In genomic region chr15:47675735-47676134, GRCh38 we compare ENCODE assay signal across 19 cellular contexts. TPM values are rescaled to one million over a fixed set of nuclear protein-coding genes. Genes with fewer than 3 reads are reported as not detected.
DNase-seq lines count a peak whose midpoint lies in the region; ATAC-seq and TF ChIP-seq lines count a peak whose summit lies in the region.
"Had no signal": no experiment of that assay in that cellular context is flagged by ENCODE, and none has a peak within 500 bp of the region (broad histone marks: within the 10 kb centered on the region; RNA-seq: fewer than 3 reads in every experiment).

No MANE protein-coding gene starts in this region.

- no CpG with 5 or more reads among the region's 3 CpGs for WGBS in H9 (ENCODE audit: extremely low coverage, insufficient read length, low lambda C conversion rate)
- 87 to 88% methylated on average over 3 of the region's 3 CpGs for WGBS in aorta, 2 donors

- H3K14ac ChIP-seq in H9 (ENCODE audit: insufficient read depth, low read length): no peak overlapping the region

- H3K9me3 ChIP-seq in H9 (ENCODE audit: control insufficient read depth, low read depth, low read length): no peaks in the 10 kb centered on the region
- H3K9me3 ChIP-seq in NT2/D1 (ENCODE audit: insufficient read depth, low read length): no peaks in the 10 kb centered on the region; the same call in 1 of the 2 replicates
- no peaks in the 10 kb centered on the region for H3K9me3 ChIP-seq in aorta (ENCODE audit: control insufficient read depth, low read length)
- H3K9me3 ChIP-seq: BE2C had no signal

- H2BK15ac ChIP-seq in H9 (ENCODE audit: low read depth, low read length): no peak overlapping the region

- no peak overlapping the region for H4K8ac ChIP-seq in H9 (replicated peaks; ENCODE audit: insufficient read length, low read depth, low read length)

- H3K9ac ChIP-seq in H9 (ENCODE audit: extremely low read depth, insufficient read length, low read length) (no peak overlapping the region), NT2/D1 (ENCODE audit: insufficient read length, low read depth) (no peak overlapping the region)
- H3K9ac ChIP-seq: KMS-11 had no signal

- no peak overlapping the region for H2BK120ac ChIP-seq in H9 (ENCODE audit: low read depth, low read length, poor library complexity, severe bottlenecking)

- no peak overlapping the region for H2AK5ac ChIP-seq in H9 (ENCODE audit: insufficient read length, low read length)

- H2BK20ac ChIP-seq in H9 (ENCODE audit: low read depth, low read length, poor library complexity, severe bottlenecking): no peak overlapping the region

- H3K27ac ChIP-seq in H9 (ENCODE audit: insufficient read length, low read depth, low read length) (no peak overlapping the region), aorta (ENCODE audit: low read depth in 1 of 2, low read length in 2 of 2) (no peak overlapping the region)
- H3K27ac ChIP-seq: KMS-11 had no signal

- H4K5ac ChIP-seq in H9 (ENCODE audit: insufficient read length, low read depth, low read length): no peak overlapping the region

- no peak overlapping the region for H3K27ac Mint-ChIP-seq in H9
- H3K27ac Mint-ChIP-seq: CD4-positive, alpha-beta T cell had no signal

- H3K27me3 Mint-ChIP-seq in H9 (ENCODE audit: low read depth): peaks cover 1% of the 10 kb centered on the region
- H3K27me3 Mint-ChIP-seq: CD4-positive, alpha-beta T cell had no signal

- H2BK12ac ChIP-seq in H9 (ENCODE audit: insufficient read length, low read depth, low read length): no peak overlapping the region

- no peak overlapping the region for H3K23ac ChIP-seq in H9 (ENCODE audit: insufficient read length, low read depth, low read length)

- H2BK5ac ChIP-seq in H9 (ENCODE audit: insufficient read length, low read length): no peak overlapping the region

- H3T11ph ChIP-seq in H9 (ENCODE audit: low read length): no peak overlapping the region

- no peak overlapping the region for H3K18ac ChIP-seq in H9 (ENCODE audit: insufficient read length, low read depth, low read length)

- peaks cover 29 to 30% of the 10 kb centered on the region in 2 experiments for H3K4me1 Mint-ChIP-seq in H9

- peaks cover 3 to 16% (median 4%) of the 10 kb centered on the region in 3 experiments; a peak in 4 of 7 replicates for H3K36me3 Mint-ChIP-seq in H9 (ENCODE audit: insufficient read depth in 1 of 3, low read depth in 3 of 3)

- H3K4me1 ChIP-seq in H9 (ENCODE audit: insufficient read depth, low read length) (no peaks in the 10 kb centered on the region; the same call in 1 of the 2 replicates), NT2/D1 (ENCODE audit: insufficient read depth, insufficient read length) (peaks cover 2% of the 10 kb centered on the region), aorta (ENCODE audit: control insufficient read depth in 1 of 2, insufficient read depth in 2 of 2, low read length in 2 of 2) (no peaks in the 10 kb centered on the region)

- H3K9me3 Mint-ChIP-seq in H9: peaks cover 6 to 11% of the 10 kb centered on the region in 2 experiments
- H3K9me3 Mint-ChIP-seq: CD4-positive, alpha-beta T cell had no signal

- H2AFZ ChIP-seq in H9 (ENCODE audit: low read length): no peak overlapping the region

- H3K23me2 ChIP-seq in H9 (ENCODE audit: insufficient read length, low read depth, low read length, poor library complexity, severe bottlenecking): no peaks in the 10 kb centered on the region

- no peaks in the 10 kb centered on the region for H4K20me1 ChIP-seq in H9 (ENCODE audit: control insufficient read depth, insufficient read depth, insufficient read length)

- no peak overlapping the region for H4K91ac ChIP-seq in H9 (ENCODE audit: insufficient read length, low read depth, low read length)

- no peak overlapping the region for H3K4me3 Mint-ChIP-seq in H9
- H3K4me3 Mint-ChIP-seq: CD4-positive, alpha-beta T cell had no signal

- ATAC-seq in aorta (ENCODE audit: low FRiP score): no peak
- ATAC-seq in GM18498 (IDR thresholded peaks at IDR 0.05; ENCODE audit: unreplicated experiment): no peak

- no peak overlapping the region for H3K4ac ChIP-seq in H9 (ENCODE audit: low read depth, low read length)

- no peaks in the 10 kb centered on the region for H3K27me3 ChIP-seq in H9 (ENCODE audit: insufficient read depth, low read length)
- no peaks in the 10 kb centered on the region for H3K27me3 ChIP-seq in NT2/D1 (ENCODE audit: insufficient read depth, insufficient read length)
- no peaks in the 10 kb centered on the region for H3K27me3 ChIP-seq in aorta (ENCODE audit: control insufficient read depth in 1 of 2, insufficient read depth in 2 of 2, low read length in 1 of 2)
- H3K27me3 ChIP-seq: BE2C had no signal

- H3K36me3 ChIP-seq in NT2/D1 (ENCODE audit: insufficient read depth, insufficient read length, low read length): no peaks in the 10 kb centered on the region
- no peaks in the 10 kb centered on the region for H3K36me3 ChIP-seq in aorta (ENCODE audit: control insufficient read depth in 1 of 2, insufficient read depth in 2 of 2, low read length in 1 of 2)
- H3K36me3 ChIP-seq: BE2C had no signal

- no peaks in the 10 kb centered on the region for H3K79me2 ChIP-seq in H9 (ENCODE audit: insufficient read depth, low read length)

- DNase-seq in ELF-1 (ENCODE audit: low read depth, low spot score): peak; percentile 54
- DNase-seq in H9: peak; percentile 31
- peak; percentile 20 for DNase-seq in NT2/D1 (ENCODE audit: low read depth, low spot score)
- DNase-seq in islet precursor cell: peak; percentile 49
- no peak for DNase-seq in aorta
- no peak for DNase-seq in NCI-H524 (lab: John Stamatoyannopoulos, UW)
- DNase-seq: BE2C; Calu3; CD4-positive, alpha-beta T cell; DMS79 treated with DMSO at 0.1 percent for 48 hours; GOT3; NCI-H1048; NCI-H187; NCI-H510A; SHP77 treated with DMSO at 0.1 percent for 48 hours had no signal

- no peak for TF ChIP-seq CTCF in H9 (conservative IDR thresholded peaks at IDR 0.05)

- no peak overlapping the region for H3K4me3 ChIP-seq in NT2/D1 (ENCODE audit: insufficient read length, low read depth)
- no peak overlapping the region for H3K4me3 ChIP-seq in aorta (ENCODE audit: low read length in 2 of 2)

- intact Hi-C loops in aorta (cut with DNase I): no loop called here

- no peak overlapping the region for H3K56ac ChIP-seq in H9 (ENCODE audit: insufficient read length, low read depth, low read length)

- H3K4me2 ChIP-seq in H9 (ENCODE audit: insufficient read depth, insufficient read length, low read length): no peak overlapping the region
- H3K4me2 ChIP-seq: KMS-11 had no signal

- no peaks in the 10 kb centered on the region for H3K79me1 ChIP-seq in H9 (ENCODE audit: insufficient read depth, low read depth, low read length, poor library complexity, severe bottlenecking)

RNA-seq across cellular contexts. Expression of gene SEMA6D, which starts 41.6 kb away (rescaled TPM):
- total RNA-seq in H9 (2021): 15.8 TPM in 2 replicates
- 10 to 100 TPM in 1 of 2 donors, 1 to 10 TPM in 1; 9.0 to 22.7 TPM for total RNA-seq in aorta
- polyA plus RNA-seq in aorta: 1 to 10 TPM; 2.4 to 6.8 TPM
- total RNA-seq: Calu3; CD4-positive, alpha-beta T cell; OCI-LY7; T-helper 1 cell treated with Interleukin-12 subunit alpha and Interleukin-12 subunit beta and Interleukin-4 antibody, amounts not matched to agents 30 ng/mL and 1 ng/mL, for 36 hours had no signal

Comparison
In these comparisons a context has a peak if more than half of its experiments do, and no peak if none do; other contexts are left out.
1. DNase-seq: peak in ELF-1 (single experiment), H9 (single experiment), NT2/D1 (single experiment) and islet precursor cell (single experiment); none in aorta (0 of 2) and NCI-H524 (0 of 2).